8 cellular contexts compared by ENCODE assay signal in genomic region chr5:146877783-146878470, GRCh38.
DNase-seq lines count a peak whose midpoint lies in the region; ATAC-seq and TF ChIP-seq lines count a peak whose summit lies in the region.

No MANE protein-coding gene starts in this region.

- H3K36me3 Mint-ChIP-seq in central memory CD8-positive, alpha-beta T cell (ENCODE audit: insufficient read depth): peaks cover 3% of the 10 kb centered on the region

- peaks cover 68% of the 10 kb centered on the region for H3K27me3 ChIP-seq in ACC112 (ENCODE audit: insufficient read depth, low read length)
- peaks cover 2% of the 10 kb centered on the region for H3K27me3 ChIP-seq in layer of hippocampus (ENCODE audit: control insufficient read depth, insufficient read depth, low read length)

- H3K27ac ChIP-seq in ACC112 (ENCODE audit: low read depth, low read length) (no peak overlapping the region), layer of hippocampus (ENCODE audit: low read depth, low read length) (peak overlapping the region; percentile 24)

- no peaks in the 10 kb centered on the region for H3K79me2 ChIP-seq in ACC112 (ENCODE audit: control insufficient read depth, insufficient read depth, low read length, unreplicated experiment)

- ATAC-seq in GM19395 (IDR thresholded peaks at IDR 0.05; ENCODE audit: unreplicated experiment) (peak; percentile 34), SK-N-SH treated with all-trans-retinoic acid at 6 μM for 48 hours (peak; percentile 57), HG02610 (IDR thresholded peaks at IDR 0.05; ENCODE audit: unreplicated experiment) (no peak)
- ATAC-seq in central memory CD8-positive, alpha-beta T cell (replicated peaks; ENCODE audit: extremely low read depth, poor library complexity, severe bottlenecking): peak; percentile 41

- H3K36me3 ChIP-seq in ACC112 (ENCODE audit: insufficient read depth, low read length): no peaks in the 10 kb centered on the region

- peaks cover 34% of the 10 kb centered on the region for H3K4me1 Mint-ChIP-seq in central memory CD8-positive, alpha-beta T cell

- H3K27ac Mint-ChIP-seq in central memory CD8-positive, alpha-beta T cell (ENCODE audit: low read depth): peak overlapping the region; percentile 74

- no peaks in the 10 kb centered on the region for H3K4me1 ChIP-seq in ACC112 (ENCODE audit: control insufficient read depth, insufficient read depth, low read length, unreplicated experiment)

- no peaks in the 10 kb centered on the region for H3K27me3 Mint-ChIP-seq in central memory CD8-positive, alpha-beta T cell

- DNase-seq in central memory CD8-positive, alpha-beta T cell (ENCODE audit: low spot score in 2 of 2): peak; percentile 15 to 16
- DNase-seq in stimulated activated CD4-positive, alpha-beta T cell treated with anti-CD3 and anti-CD28 coated beads, Interleukin-4, amount 100 ng/mL, for 1 hour: peak; percentile 10
- DNase-seq in effector CD4-positive, alpha-beta T cell: no peak

- H2AFZ ChIP-seq in ACC112 (ENCODE audit: low read length, unreplicated experiment): peak overlapping the region; percentile 52

- peak overlapping the region; percentile 91 for H3K4me3 Mint-ChIP-seq in central memory CD8-positive, alpha-beta T cell

- H3K4me3 ChIP-seq in ACC112 (ENCODE audit: low read depth, low read length): peak overlapping the region; percentile 58

- H3K9me3 Mint-ChIP-seq in central memory CD8-positive, alpha-beta T cell: no peaks in the 10 kb centered on the region

TF ChIP-seq in SK-N-SH treated with all-trans-retinoic acid at 6 μM for 48 hours, 23 proteins besides CTCF, POLR2A, EP300 and RAD21:
- no peak for TF ChIP-seq ZC3H10 (CRISPR knock-in tag; IDR thresholded peaks at IDR 0.05)
- no peak for TF ChIP-seq ZNF8 (CRISPR knock-in tag; IDR thresholded peaks at IDR 0.05)
- TF ChIP-seq POU6F1 (CRISPR knock-in tag; IDR thresholded peaks at IDR 0.05; ENCODE audit: borderline replicate concordance, low read depth): no peak
- no peak for TF ChIP-seq PPARA (CRISPR knock-in tag; IDR thresholded peaks at IDR 0.05; ENCODE audit: borderline replicate concordance)
- no peak for TF ChIP-seq ZFP30 (CRISPR knock-in tag; IDR thresholded peaks at IDR 0.05)
- TF ChIP-seq TCF4 (CRISPR knock-in tag; IDR thresholded peaks at IDR 0.05; ENCODE audit: borderline replicate concordance): no peak
- TF ChIP-seq TSHZ2 (CRISPR knock-in tag; IDR thresholded peaks at IDR 0.05): no peak
- no peak for TF ChIP-seq OSR1 (CRISPR knock-in tag; IDR thresholded peaks at IDR 0.05)
- no peak for TF ChIP-seq RARB (CRISPR knock-in tag; IDR thresholded peaks at IDR 0.05)
- no peak for TF ChIP-seq BACH2 (CRISPR knock-in tag; IDR thresholded peaks at IDR 0.05; ENCODE audit: borderline replicate concordance)
- TF ChIP-seq ZNF70 (CRISPR knock-in tag; IDR thresholded peaks at IDR 0.05): no peak
- TF ChIP-seq ZFP3 (CRISPR knock-in tag; IDR thresholded peaks at IDR 0.05): no peak
- TF ChIP-seq GLIS3 (CRISPR knock-in tag; IDR thresholded peaks at IDR 0.05): no peak
- TF ChIP-seq ESRRG (CRISPR knock-in tag; IDR thresholded peaks at IDR 0.05): no peak
- no peak; the same call in 1 of the 2 replicates for TF ChIP-seq PATZ1 (CRISPR knock-in tag; IDR thresholded peaks at IDR 0.05; ENCODE audit: borderline replicate concordance)
- no peak for TF ChIP-seq ISL1 (CRISPR knock-in tag; IDR thresholded peaks at IDR 0.05)
- no peak for TF ChIP-seq CREB5 (CRISPR knock-in tag; IDR thresholded peaks at IDR 0.05; ENCODE audit: low read depth)
- no peak for TF ChIP-seq TOX (CRISPR knock-in tag; IDR thresholded peaks at IDR 0.05; ENCODE audit: borderline replicate concordance)
- no peak for TF ChIP-seq CSDC2 (CRISPR knock-in tag; IDR thresholded peaks at IDR 0.05)
TF ChIP-seq in SK-N-SH treated with all-trans-retinoic acid at 6 μM for 48 hours: peak in this region for 0.
